In the genomic region with DNA sequence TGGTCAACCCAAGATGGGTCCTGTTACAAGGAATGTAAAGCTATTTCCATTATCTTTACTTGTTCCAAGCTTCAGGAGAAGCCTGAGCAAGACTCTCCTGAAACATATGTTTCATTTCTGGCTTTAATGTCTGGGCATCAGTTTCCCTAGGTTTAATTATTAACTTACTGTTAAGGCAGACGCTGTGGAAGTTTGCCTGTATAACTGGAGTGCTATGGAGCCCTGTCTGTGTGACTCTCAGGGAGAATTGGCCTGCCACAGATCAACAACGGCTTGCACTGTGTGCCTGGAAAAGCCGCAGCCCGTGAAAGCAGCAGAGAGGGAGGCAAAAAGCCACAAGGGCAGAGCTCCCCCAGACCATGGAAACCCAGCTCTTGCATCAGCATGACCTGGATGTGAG, we compare ENCODE assay signal across 29 cellular contexts. TPM values are rescaled to one million over a fixed set of nuclear protein-coding genes. Genes with fewer than 3 reads are reported as not detected.
"Had no signal": no experiment of that assay in that cellular context is flagged by ENCODE, and none has a peak within 500 bp of the region (broad histone marks: within the 10 kb centered on the region; RNA-seq: fewer than 3 reads in every experiment).

No MANE protein-coding gene starts in this region.

- H3K4me3 ChIP-seq: coronary artery, esophagus muscularis mucosa, gastroesophageal sphincter, heart left ventricle, lower lobe of right lung, psoas muscle, skin epidermis, spleen, testis, tibial nerve, upper lobe of left lung had no signal

- H3K4me1 ChIP-seq: esophagus muscularis mucosa, foreskin keratinocyte, gastroesophageal sphincter, heart left ventricle, lower lobe of right lung, psoas muscle, spleen, testis, tibial nerve, upper lobe of left lung had no signal

- FAIRE-seq: endothelial cell of umbilical vein, urothelium cell line had no signal

- H3K9me3 Mint-ChIP-seq: natural killer cell had no signal

- H3K4me3 Mint-ChIP-seq: natural killer cell; neural crest cell; stimulated activated memory B cell treated with anti-CD40 and anti-IgM and Interleukin-4, amounts not matched to agents 10 μg/mL and 1 μg/mL and 100 μg/mL, for 72 hours had no signal

- H3K27ac ChIP-seq: coronary artery, esophagus muscularis mucosa, foreskin keratinocyte, gastroesophageal sphincter, heart left ventricle, lower lobe of right lung, neutrophil, psoas muscle, skin epidermis, spleen, testis, tibial nerve, upper lobe of left lung had no signal

- H3K36me3 ChIP-seq: esophagus muscularis mucosa, gastroesophageal sphincter, heart left ventricle, lower lobe of right lung, neutrophil, spleen, tibial nerve, upper lobe of left lung had no signal

- H3K36me3 Mint-ChIP-seq: natural killer cell had no signal

- H3K9me3 ChIP-seq: esophagus muscularis mucosa, gastroesophageal sphincter, heart left ventricle, lower lobe of right lung, neutrophil, psoas muscle, testis, tibial nerve, upper lobe of left lung had no signal

- H3K27me3 ChIP-seq: testis, tibial nerve, upper lobe of left lung had no signal

- H3K27ac Mint-ChIP-seq: natural killer cell; stimulated activated memory B cell treated with anti-CD40 and anti-IgM and Interleukin-4, amounts not matched to agents 10 μg/mL and 1 μg/mL and 100 μg/mL, for 72 hours had no signal

- DNase-seq: dermis blood vessel endothelial cell; effector memory CD4-positive, alpha-beta T cell; foreskin keratinocyte; heart left ventricle; hippocampal formation; islet precursor cell; kidney glomerular epithelial cell; left colon; left ventricle myocardium superior; lower lobe of right lung; natural killer cell; psoas muscle; right cardiac atrium; spleen; stimulated activated CD4-positive, alpha-beta T cell treated with anti-CD3 and anti-CD28 coated beads, Interleukin-4, amount 100 ng/mL, for 4 hours; stimulated activated naive CD8-positive, alpha-beta T cell treated with anti-CD3 and anti-CD28 coated beads, Interleukin-15, Interleukin-2, amounts not matched to agents 100 U/mL and 50 U/mL, for 24 hours; substantia nigra; testis; upper lobe of left lung had no signal

- ATAC-seq: foreskin keratinocyte; gastroesophageal sphincter; heart left ventricle; left colon; left ventricle myocardium superior; lower lobe of right lung; natural killer cell; psoas muscle; right cardiac atrium; stimulated activated memory B cell treated with anti-CD40 and anti-IgM and Interleukin-4, amounts not matched to agents 10 μg/mL and 1 μg/mL and 100 μg/mL, for 72 hours; stimulated activated naive CD8-positive, alpha-beta T cell treated with anti-CD3 and anti-CD28 coated beads, Interleukin-15, Interleukin-2, amounts not matched to agents 100 U/mL and 50 U/mL, for 24 hours had no signal

- H3K4me1 Mint-ChIP-seq: natural killer cell; neural crest cell; stimulated activated memory B cell treated with anti-CD40 and anti-IgM and Interleukin-4, amounts not matched to agents 10 μg/mL and 1 μg/mL and 100 μg/mL, for 72 hours had no signal

RNA-seq across cellular contexts. Expression of gene LONRF2, which starts 22.1 kb away (rescaled TPM):
- total RNA-seq: dermis blood vessel endothelial cell, endothelial cell of umbilical vein, foreskin keratinocyte, natural killer cell had no signal
- polyA plus RNA-seq: foreskin keratinocyte had no signal
